ENCODE assay signal across 8 cellular contexts in the genomic region with DNA sequence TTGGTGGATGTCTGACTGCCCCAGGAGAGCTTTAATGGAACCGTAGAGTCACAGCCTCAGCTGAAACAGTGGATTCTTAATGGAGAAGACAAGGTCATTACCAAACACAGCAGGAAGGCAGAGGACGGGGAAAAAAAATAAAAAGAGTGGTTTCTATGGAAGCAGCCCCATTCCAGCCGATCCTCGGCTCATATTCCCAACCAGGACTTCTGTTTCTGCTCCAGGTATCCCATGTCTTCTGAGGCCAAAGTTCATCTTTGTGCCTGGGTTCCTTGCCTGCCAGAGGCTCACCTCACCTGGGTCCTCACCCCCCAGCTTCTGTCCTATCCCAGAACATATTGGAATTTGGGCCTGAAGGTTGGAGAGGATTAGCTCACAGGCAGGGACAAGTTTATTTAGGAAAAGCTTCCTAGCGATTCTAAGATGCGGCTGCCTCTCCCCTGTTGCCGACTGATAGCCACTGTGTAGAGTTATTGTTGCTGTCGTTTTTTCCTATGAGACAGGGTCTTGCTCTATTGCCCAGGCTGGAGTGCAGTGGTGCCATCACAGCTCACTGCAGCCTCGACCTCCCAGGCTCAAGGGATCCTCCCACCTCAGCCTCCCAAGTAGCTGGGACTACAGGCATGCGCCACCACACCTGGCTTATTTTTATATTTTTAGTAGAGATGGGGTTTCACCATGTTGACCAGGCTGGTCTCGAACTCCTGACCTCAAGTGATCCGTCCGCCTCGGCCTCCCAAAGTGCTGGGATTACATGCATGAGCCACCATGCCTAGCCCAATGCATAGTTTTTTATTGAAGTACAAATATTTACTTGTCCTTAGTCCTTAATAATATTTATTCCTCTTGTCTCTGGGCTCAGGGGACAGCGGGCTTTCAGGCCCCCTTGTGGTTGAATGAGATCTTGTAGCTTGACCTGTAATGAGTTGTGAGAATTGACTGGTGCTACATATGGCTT. TPM values are rescaled to one million over a fixed set of nuclear protein-coding genes. Genes with fewer than 3 reads are reported as not detected.
DNase-seq lines count a peak whose midpoint lies in the region; ATAC-seq and TF ChIP-seq lines count a peak whose summit lies in the region.

No MANE protein-coding gene starts in this region.

- TF ChIP-seq POLR2A in upper lobe of left lung (IDR thresholded peaks at IDR 0.05) = no peak

- TF ChIP-seq CTCF in natural killer cell (IDR thresholded peaks at IDR 0.05) (no peak), PC-9 (conservative IDR thresholded peaks at IDR 0.05) (peak; percentile 72), fibroblast of pulmonary artery (IDR thresholded peaks at IDR 0.05; ENCODE audit: low read length, missing control alignments) (peak; percentile 65), upper lobe of left lung (IDR thresholded peaks at IDR 0.05) (peak; percentile 24 to 53 (median 40))

- no peaks in the 10 kb centered on the region for H3K27me3 Mint-ChIP-seq in natural killer cell (ENCODE audit: low read depth in 2 of 2)
- no peaks in the 10 kb centered on the region for H3K27me3 Mint-ChIP-seq in natural killer cell treated with Interleukin-12 subunit alpha and Interleukin-12 subunit beta and Interleukin-15 and Interleukin-18, amount 100 ng/mL, for 72 hours

- 66 to 69% methylated on average over 15 of the region's 15 CpGs for WGBS in upper lobe of left lung, 2 donors

- H3K4me1 Mint-ChIP-seq in natural killer cell = peaks cover 0 to 4% of the 10 kb centered on the region in 2 donors
- peaks cover 0 to 3% of the 10 kb centered on the region in 2 donors for H3K4me1 Mint-ChIP-seq in natural killer cell treated with Interleukin-12 subunit alpha and Interleukin-12 subunit beta and Interleukin-15 and Interleukin-18, amount 100 ng/mL, for 72 hours (ENCODE audit: low read depth in 2 of 2)

- H3K9me3 Mint-ChIP-seq in natural killer cell = no peaks in the 10 kb centered on the region
- no peaks in the 10 kb centered on the region for H3K9me3 Mint-ChIP-seq in natural killer cell treated with Interleukin-12 subunit alpha and Interleukin-12 subunit beta and Interleukin-15 and Interleukin-18, amount 100 ng/mL, for 72 hours

- H3K27ac Mint-ChIP-seq in natural killer cell = no peak overlapping the region
- H3K27ac Mint-ChIP-seq in natural killer cell treated with Interleukin-12 subunit alpha and Interleukin-12 subunit beta and Interleukin-15 and Interleukin-18, amount 100 ng/mL, for 72 hours = no peak overlapping the region

- H3F3A ChIP-seq in PC-9 (ENCODE audit: insufficient read depth, low read depth) = no peaks in the 10 kb centered on the region

- POLR2A ChIA-PET in PC-9 (lab: Charles Lee; ENCODE audit: unreplicated experiment) = no interaction called here

- intact Hi-C loops in natural killer cell (cut with micrococcal nuclease) = no loop called here
- intact Hi-C loops in PC-9 (cut with micrococcal nuclease; ENCODE audit: unreplicated experiment) = no loop called here

- no peak overlapping the region for H3K4me3 Mint-ChIP-seq in natural killer cell
- no peak overlapping the region for H3K4me3 Mint-ChIP-seq in natural killer cell treated with Interleukin-12 subunit alpha and Interleukin-12 subunit beta and Interleukin-15 and Interleukin-18, amount 100 ng/mL, for 72 hours

- H3K9me2 ChIP-seq in PC-9 (ENCODE audit: insufficient read depth) = no peaks in the 10 kb centered on the region

- no peak for TF ChIP-seq EP300 in upper lobe of left lung (IDR thresholded peaks at IDR 0.05)

- no peaks in the 10 kb centered on the region for H3K4me1 ChIP-seq in PC-9 (replicated peaks; ENCODE audit: insufficient read depth)
- no peaks in the 10 kb centered on the region for H3K4me1 ChIP-seq in upper lobe of left lung

- peak in 2 of 3 donors; percentile 40 to 60 for ATAC-seq in natural killer cell
- ATAC-seq in natural killer cell treated with Interleukin-12 subunit alpha and Interleukin-12 subunit beta and Interleukin-15 and Interleukin-18, amount 100 ng/mL, for 72 hours = no peak
- ATAC-seq in upper lobe of left lung (ENCODE audit: low FRiP score in 2 of 2) = peak in 1 of 2 donors; percentile 38
- ATAC-seq in GM18909 (IDR thresholded peaks at IDR 0.05; ENCODE audit: poor library complexity, unreplicated experiment) = no peak
- no peak for ATAC-seq in HG03159 (IDR thresholded peaks at IDR 0.05; ENCODE audit: unreplicated experiment)

- H3K27me3 ChIP-seq in PC-9 (ENCODE audit: insufficient read depth, low read depth) (no peaks in the 10 kb centered on the region), upper lobe of left lung (no peaks in the 10 kb centered on the region)

- H3K4me3 ChIP-seq in PC-9 (no peak overlapping the region), fibroblast of pulmonary artery (replicated peaks; ENCODE audit: low read depth, low read length) (no peak overlapping the region), upper lobe of left lung (no peak overlapping the region)

- H3K36me3 ChIP-seq in PC-9 (ENCODE audit: low read depth) (no peaks in the 10 kb centered on the region), upper lobe of left lung (no peaks in the 10 kb centered on the region)

- H3K4me2 ChIP-seq in PC-9 = no peak overlapping the region

- no peaks in the 10 kb centered on the region for H3K36me3 Mint-ChIP-seq in natural killer cell
- no peaks in the 10 kb centered on the region for H3K36me3 Mint-ChIP-seq in natural killer cell treated with Interleukin-12 subunit alpha and Interleukin-12 subunit beta and Interleukin-15 and Interleukin-18, amount 100 ng/mL, for 72 hours

- DNase-seq in natural killer cell = no peak
- no peak for DNase-seq in natural killer cell treated with Interleukin-12 subunit alpha and Interleukin-12 subunit beta and Interleukin-15 and Interleukin-18, amount 100 ng/mL, for 72 hours (ENCODE audit: low spot score)
- no peak for DNase-seq in PC-9
- peak; percentile 69 for DNase-seq in fibroblast of pulmonary artery (ENCODE audit: low read depth)
- no peak for DNase-seq in upper lobe of left lung
- DNase-seq in dedifferentiated amniotic fluid mesenchymal stem cell (ENCODE audit: extremely low spot score) = no peak

- H3K27ac ChIP-seq in PC-9 (no peak overlapping the region), upper lobe of left lung (no peak overlapping the region)

- H3K79me2 ChIP-seq in PC-9 (ENCODE audit: low read depth) = no peaks in the 10 kb centered on the region

- BruUV-seq in PC-9 (replicated peaks; lab: Mats Ljungman, UMichigan) = no TSS peak

- H2AFZ ChIP-seq in PC-9 = no peak overlapping the region

- H3K9me3 ChIP-seq in PC-9 (ENCODE audit: insufficient read depth, low read depth) = no peaks in the 10 kb centered on the region
- H3K9me3 ChIP-seq in upper lobe of left lung = no peaks in the 10 kb centered on the region

- CTCF ChIA-PET in PC-9 (lab: Charles Lee) = interaction anchor here (0.6 kb wide), 2 partner anchors 17 to 30 kb away, joined by 3 to 4 read pairs; no protein-coding TSS in a partner anchor

- H4K20me1 ChIP-seq in PC-9 (ENCODE audit: insufficient read depth) = no peaks in the 10 kb centered on the region

RNA-seq across cellular contexts. Expression of gene CCL26, which starts 15.4 kb away (rescaled TPM):
- total RNA-seq in natural killer cell (not detected), PC-9 (2021) (not detected in 2 replicates), upper lobe of left lung (1 to 10 TPM in 1 of 6 donors, under 1 TPM in 1, not detected in 4; 0.71 to 3.6 TPM)
- not detected for total RNA-seq in natural killer cell treated with Interleukin-12 subunit alpha and Interleukin-12 subunit beta and Interleukin-15 and Interleukin-18, amount 100 ng/mL, for 72 hours

RNA-seq across cellular contexts. Expression of gene HIP1, which starts 17.9 kb away (rescaled TPM):
- total RNA-seq in natural killer cell (10 to 100 TPM; 17.1 to 27.9 (median 23.1) TPM), PC-9 (2021) (32.0 and 35.8 TPM in 2 replicates), upper lobe of left lung (10 to 100 TPM; 43.9 to 66.0 (median 55.2) TPM)
- total RNA-seq in natural killer cell treated with Interleukin-12 subunit alpha and Interleukin-12 subunit beta and Interleukin-15 and Interleukin-18, amount 100 ng/mL, for 72 hours = 10 to 100 TPM; 13.5 to 22.0 TPM

RNA-seq across cellular contexts. Expression of gene CCL24, which starts 57.0 kb away (rescaled TPM):
- total RNA-seq in natural killer cell (not detected), PC-9 (2021) (not detected in 2 replicates), upper lobe of left lung (1 to 10 TPM in 4 of 6 donors, not detected in 2; 1.4 to 7.6 (median 2.7) TPM)
- total RNA-seq in natural killer cell treated with Interleukin-12 subunit alpha and Interleukin-12 subunit beta and Interleukin-15 and Interleukin-18, amount 100 ng/mL, for 72 hours = 1 to 10 TPM in 1 of 2 donors, under 1 TPM in 1; 0.90 to 1.1 TPM

Comparison
In these comparisons a context has a peak if more than half of its experiments do, and no peak if none do; other contexts are left out.
1. ATAC-seq: peak in natural killer cell (2 of 3); none in natural killer cell treated with Interleukin-12 subunit alpha and Interleukin-12 subunit beta and Interleukin-15 and Interleukin-18, amount 100 ng/mL, for 72 hours (0 of 2), GM18909 (single experiment) and HG03159 (single experiment).